24 cellular contexts compared by ENCODE assay signal in the genomic region with DNA sequence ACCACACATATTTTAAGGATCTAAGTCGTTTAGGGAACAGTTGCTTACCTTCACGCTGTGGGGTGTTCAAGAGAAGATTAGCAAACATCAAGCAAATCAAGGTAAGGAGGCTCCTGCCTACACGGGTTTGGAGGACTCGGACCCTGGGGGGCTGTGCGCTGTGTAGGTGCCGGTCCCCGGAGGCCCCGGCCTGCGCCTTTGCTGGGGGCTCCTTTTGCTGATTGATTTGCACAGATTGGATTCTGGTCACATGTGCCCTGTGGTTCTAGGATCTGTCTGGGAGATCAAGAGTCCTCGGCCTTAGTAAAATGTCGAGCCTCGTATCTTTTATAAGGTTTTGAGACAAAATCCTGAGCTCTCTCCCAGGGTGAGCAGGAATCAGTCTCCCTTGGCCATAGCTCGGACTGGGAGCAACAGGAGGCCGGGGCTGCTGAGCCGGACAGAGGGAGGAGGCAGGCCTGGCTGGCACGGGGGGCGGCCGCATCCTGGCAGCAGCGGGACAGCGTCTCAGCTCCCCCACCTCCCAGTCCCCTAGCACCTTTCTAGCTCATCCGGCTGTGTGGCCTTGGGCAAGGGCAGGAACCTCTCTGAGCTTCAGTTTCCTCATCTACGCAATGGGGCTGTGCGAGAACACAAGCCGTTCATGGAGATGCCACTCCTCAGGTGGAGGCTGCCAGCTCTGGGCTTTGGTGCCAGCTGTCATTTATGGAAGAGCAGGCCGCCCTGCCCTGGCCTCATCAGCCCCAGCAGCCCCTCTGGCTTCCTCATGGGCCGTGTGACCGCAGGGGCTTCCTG.
DNase-seq lines count a peak whose midpoint lies in the region; ATAC-seq, FAIRE-seq and TF ChIP-seq lines count a peak whose summit lies in the region.
"Had no signal": no experiment of that assay in that cellular context is flagged by ENCODE, and none has a peak within 500 bp of the region (broad histone marks: within the 10 kb centered on the region; RNA-seq: fewer than 3 reads in every experiment).

No MANE protein-coding gene starts in this region.

- H3K79me1 ChIP-seq in H1 (ENCODE audit: low read depth, low read length) = no peaks in the 10 kb centered on the region

- BruUV-seq in A673 (replicated peaks; lab: Mats Ljungman, UMichigan) = no TSS peak

- 0 out of 2 replicates have a peak overlapping the region, but pooled peaks have one; percentile 3 for H2BK12ac ChIP-seq in H1 (ENCODE audit: low read depth, low read length)

- 91% methylated on average over 21 of the region's 27 CpGs; no CpG with 5 or more reads in 1 of the 2 experiments for WGBS in H1 (ENCODE audit: extremely low coverage in 1 of 2, insufficient coverage in 1 of 2, insufficient read length in 1 of 2, insufficient replicate concordance in 2 of 2, low coverage in 1 of 2, low lambda C conversion rate in 2 of 2, missing lambda C conversion rate in 1 of 2), 2 experiments
- 85 to 87% methylated on average over 21 to 23 of the region's 27 CpGs for whole genome bisulfite sequencing in tibial nerve, 2 donors

- no peak overlapping the region for H3K27ac ChIP-seq in H1 (ENCODE audit: low read depth, low read length)
- H3K27ac ChIP-seq in neural progenitor cell = no peak overlapping the region
- H3K27ac ChIP-seq in tibial nerve = peak overlapping the region in 3 of 4 donors; percentile 30 to 82 (median 82)
- H3K27ac ChIP-seq in A673 (ENCODE audit: low read depth, low read length, poor library complexity, severe bottlenecking) = no peak overlapping the region
- H3K27ac ChIP-seq: HL-60, SJCRH30 had no signal

- no peaks in the 10 kb centered on the region for H3K27me3 ChIP-seq in H1 (replicated peaks in 1 of 4; ENCODE audit: control insufficient read depth in 3 of 4, extremely low read depth in 1 of 4, insufficient read depth in 3 of 4, low read length in 3 of 4)
- H3K27me3 ChIP-seq in neural progenitor cell = no peaks in the 10 kb centered on the region
- H3K27me3 ChIP-seq in tibial nerve = no peaks in the 10 kb centered on the region
- H3K27me3 ChIP-seq in A673 (replicated peaks; ENCODE audit: insufficient read depth, low read depth, low read length, poor library complexity) = no peaks in the 10 kb centered on the region
- H3K27me3 ChIP-seq: SJCRH30 had no signal

- H3K23me2 ChIP-seq in H1 (ENCODE audit: low read depth, low read length) = no peaks in the 10 kb centered on the region

- CTCF ChIA-PET in H1 (lab: Charles Lee; ENCODE audit: partially characterized antibody) = interaction anchor here (0.8 to 13.3 kb wide), 18 partner anchors 6 to 227 kb away, joined by 3 to 188 read pairs (median 12); no protein-coding TSS in a partner anchor
- CTCF ChIA-PET in A673 (lab: Charles Lee) = no interaction called here

- no peaks in the 10 kb centered on the region for H3K9me3 Mint-ChIP-seq in activated T-helper 2 cell treated with anti-CD3 and anti-CD28 coated beads, Interferon-gamma antibody, Interleukin-2, Interleukin-4, amounts not matched to agents 10 μg/mL and 5 μg/mL and 100 μg/mL, durations not matched to agents 14 hours and 24 hours and 36 hours
- H3K9me3 Mint-ChIP-seq in neural progenitor cell = no peaks in the 10 kb centered on the region
- no peaks in the 10 kb centered on the region for H3K9me3 Mint-ChIP-seq in stimulated activated naive B cell treated with anti-CD40 and anti-IgM and Interleukin-4, amounts not matched to agents 10 μg/mL and 1 μg/mL and 100 μg/mL, for 72 hours
- H3K9me3 Mint-ChIP-seq: CD4-positive, CD25-positive, alpha-beta regulatory T cell; H9 had no signal

- H3K4me1 ChIP-seq in H1 (replicated peaks in 1 of 4; ENCODE audit: control insufficient read depth in 3 of 4, insufficient read depth in 4 of 4, low read length in 3 of 4) = peaks cover 0 to 20% (median 10%) of the 10 kb centered on the region in 4 experiments
- H3K4me1 ChIP-seq in neural progenitor cell = peaks cover 17% of the 10 kb centered on the region
- H3K4me1 ChIP-seq in tibial nerve = peaks cover 0 to 43% (median 5%) of the 10 kb centered on the region in 4 donors
- no peaks in the 10 kb centered on the region for H3K4me1 ChIP-seq in A673 (ENCODE audit: insufficient read depth, low read length, poor library complexity, severe bottlenecking)
- H3K4me1 ChIP-seq: SJCRH30 had no signal

- H3K4me1 Mint-ChIP-seq in activated T-helper 2 cell treated with anti-CD3 and anti-CD28 coated beads, Interferon-gamma antibody, Interleukin-2, Interleukin-4, amounts not matched to agents 10 μg/mL and 5 μg/mL and 100 μg/mL, durations not matched to agents 14 hours and 24 hours and 36 hours (ENCODE audit: low read depth) = peaks cover 4% of the 10 kb centered on the region
- H3K4me1 Mint-ChIP-seq in neural progenitor cell = peaks cover 33% of the 10 kb centered on the region
- peaks cover 29 to 47% of the 10 kb centered on the region in 2 donors for H3K4me1 Mint-ChIP-seq in stimulated activated naive B cell treated with anti-CD40 and anti-IgM and Interleukin-4, amounts not matched to agents 10 μg/mL and 1 μg/mL and 100 μg/mL, for 72 hours

- no peak overlapping the region for H3K23ac ChIP-seq in H1 (ENCODE audit: insufficient read length)

- H3K9ac ChIP-seq in H1 (replicated peaks in 1 of 4; ENCODE audit: extremely low read depth in 1 of 4, low read depth in 3 of 4, low read length in 3 of 4) (no peak overlapping the region), neural progenitor cell (no peak overlapping the region)

- no peak overlapping the region for H2AFZ ChIP-seq in H1 (ENCODE audit: low read length)
- H2AFZ ChIP-seq in neural progenitor cell (replicated peaks) = no peak overlapping the region

- no peak overlapping the region for H4K5ac ChIP-seq in H1 (ENCODE audit: insufficient read length, low read depth, low read length)

- no peak for ATAC-seq in stimulated activated naive B cell treated with anti-CD40 and anti-IgM and Interleukin-4, amounts not matched to agents 10 μg/mL and 1 μg/mL and 100 μg/mL, for 72 hours (replicated peaks)
- ATAC-seq: Panc1 had no signal

- H4K91ac ChIP-seq in H1 (replicated peaks; ENCODE audit: insufficient read length, low read length) = no peak overlapping the region

- H4K8ac ChIP-seq in H1 (ENCODE audit: extremely low read depth, insufficient read depth, low read length) = no peak overlapping the region

- no peaks in the 10 kb centered on the region for H3K36me3 Mint-ChIP-seq in activated T-helper 2 cell treated with anti-CD3 and anti-CD28 coated beads, Interferon-gamma antibody, Interleukin-2, Interleukin-4, amounts not matched to agents 10 μg/mL and 5 μg/mL and 100 μg/mL, durations not matched to agents 14 hours and 24 hours and 36 hours (ENCODE audit: low read depth)
- H3K36me3 Mint-ChIP-seq in neural progenitor cell = no peaks in the 10 kb centered on the region
- H3K36me3 Mint-ChIP-seq in stimulated activated naive B cell treated with anti-CD40 and anti-IgM and Interleukin-4, amounts not matched to agents 10 μg/mL and 1 μg/mL and 100 μg/mL, for 72 hours = peaks cover 6 to 8% of the 10 kb centered on the region in 2 donors
- H3K36me3 Mint-ChIP-seq: CD4-positive, CD25-positive, alpha-beta regulatory T cell had no signal

- H3K4me3 ChIP-seq in H1 (ENCODE audit: extremely low read depth in 1 of 4, insufficient read depth in 2 of 4, low read depth in 3 of 4, low read length in 4 of 4) = no peak overlapping the region
- H3K4me3 ChIP-seq in neural progenitor cell = no peak overlapping the region
- H3K4me3 ChIP-seq in tibial nerve = no peak overlapping the region
- H3K4me3 ChIP-seq in A673 (ENCODE audit: low read depth, low read length, poor library complexity, severe bottlenecking) = no peak overlapping the region
- H3K4me3 ChIP-seq: SJCRH30 had no signal

- TF ChIP-seq CTCF in H1 (IDR thresholded peaks at IDR 0.05; ENCODE audit: control extremely low read depth in 1 of 3, insufficient read depth in 1 of 3, low read depth in 1 of 3, low read length in 3 of 3) (no peak), neural progenitor cell (IDR thresholded peaks at IDR 0.05) (no peak), tibial nerve (IDR thresholded peaks at IDR 0.05) (no peak), A673 (conservative IDR thresholded peaks at IDR 0.05; ENCODE audit: low read depth, low read length) (no peak)

- FAIRE-seq in H1 (lab: Jason Lieb, UNC) = no peak

- intact Hi-C loops in activated T-helper 2 cell treated with anti-CD3 and anti-CD28 coated beads, Interferon-gamma antibody, Interleukin-2, Interleukin-4, amounts not matched to agents 10 μg/mL and 5 μg/mL and 100 μg/mL, durations not matched to agents 14 hours and 24 hours and 36 hours (cut with micrococcal nuclease) = no loop called here
- intact Hi-C loops in A673 (cut with micrococcal nuclease; ENCODE audit: unreplicated experiment) = loop anchor here (10.0 kb wide), 1 partner anchor 591 kb away; no protein-coding TSS in a partner anchor

- no peak overlapping the region for H2BK120ac ChIP-seq in H1 (replicated peaks; ENCODE audit: low read depth, low read length)

- H2BK5ac ChIP-seq in H1 (ENCODE audit: low read depth, low read length) = no peak overlapping the region

- no peak overlapping the region for H3K14ac ChIP-seq in H1 (ENCODE audit: insufficient read length)

- H3K27me3 Mint-ChIP-seq in activated T-helper 2 cell treated with anti-CD3 and anti-CD28 coated beads, Interferon-gamma antibody, Interleukin-2, Interleukin-4, amounts not matched to agents 10 μg/mL and 5 μg/mL and 100 μg/mL, durations not matched to agents 14 hours and 24 hours and 36 hours (ENCODE audit: low read depth) = no peaks in the 10 kb centered on the region
- peaks cover 2% of the 10 kb centered on the region for H3K27me3 Mint-ChIP-seq in neural progenitor cell (ENCODE audit: insufficient read depth, low read depth)
- H3K27me3 Mint-ChIP-seq in stimulated activated naive B cell treated with anti-CD40 and anti-IgM and Interleukin-4, amounts not matched to agents 10 μg/mL and 1 μg/mL and 100 μg/mL, for 72 hours = no peaks in the 10 kb centered on the region
- H3K27me3 Mint-ChIP-seq: B cell; CD4-positive, CD25-positive, alpha-beta regulatory T cell had no signal

- H3F3A ChIP-seq in neural progenitor cell (ENCODE audit: low read depth) = no peaks in the 10 kb centered on the region

- no peaks in the 10 kb centered on the region for H3K36me3 ChIP-seq in H1 (ENCODE audit: control insufficient read depth in 2 of 4, insufficient read depth in 4 of 4, low read length in 3 of 4)
- no peaks in the 10 kb centered on the region for H3K36me3 ChIP-seq in neural progenitor cell
- H3K36me3 ChIP-seq in tibial nerve = peaks cover 0 to 44% (median 0%) of the 10 kb centered on the region in 3 donors
- no peaks in the 10 kb centered on the region for H3K36me3 ChIP-seq in A673 (ENCODE audit: insufficient read depth, low read length, poor library complexity, severe bottlenecking)
- H3K36me3 ChIP-seq: SJCRH30 had no signal

- no peak overlapping the region for H2BK20ac ChIP-seq in H1 (ENCODE audit: low read length)

- H3K79me2 ChIP-seq in H1 (ENCODE audit: control insufficient read depth in 1 of 2, insufficient read depth in 2 of 2, low read length in 2 of 2) (no peaks in the 10 kb centered on the region), neural progenitor cell (ENCODE audit: low read depth) (no peaks in the 10 kb centered on the region)

- DNase-seq in activated T-helper 2 cell treated with anti-CD3 and anti-CD28 coated beads, Interferon-gamma antibody, Interleukin-2, Interleukin-4, amounts not matched to agents 10 μg/mL and 5 μg/mL and 100 μg/mL, durations not matched to agents 14 hours and 24 hours and 36 hours (ENCODE audit: low spot score) = peak; percentile 4
- peak in 1 of 2 experiments; percentile 40 for DNase-seq in H1 (ENCODE audit: low read depth in 1 of 2, low spot score in 2 of 2)
- no peak for DNase-seq in neural progenitor cell (ENCODE audit: low spot score)
- no peak for DNase-seq in tibial nerve (ENCODE audit: low spot score in 2 of 2)
- no peak for DNase-seq in NCI-H2081 (lab: John Stamatoyannopoulos, UW)
- DNase-seq in A673 (ENCODE audit: low spot score) = no peak
- DNase-seq in T-helper 2 cell = no peak
- no peak for DNase-seq in stimulated activated naive B cell treated with anti-CD40 and anti-IgM and Interleukin-4, amounts not matched to agents 10 μg/mL and 1 μg/mL and 100 μg/mL, for 72 hours
- DNase-seq: CD4-positive, CD25-positive, alpha-beta regulatory T cell; COR-L47; DMS153; GDM1; H9; IMR-90; NCI-H1048; NCI-H1436; NCI-H2029 treated with DMSO at 0.1 percent for 48 hours; NCI-H2171 treated with DMSO at 0.1 percent for 48 hours; NCI-H446 treated with DMSO at 0.1 percent for 48 hours; NCI-H69; SJCRH30 had no signal

- TF ChIP-seq POLR2A in H1 (IDR thresholded peaks at IDR 0.05; ENCODE audit: control extremely low read depth in 1 of 2, low read depth in 2 of 2, low read length in 2 of 2) (no peak), tibial nerve (IDR thresholded peaks at IDR 0.05) (no peak)

- no peaks in the 10 kb centered on the region for H3K9me3 ChIP-seq in H1 (ENCODE audit: insufficient read depth in 2 of 2, low read depth in 1 of 2, low read length in 1 of 2)
- no peaks in the 10 kb centered on the region for H3K9me3 ChIP-seq in neural progenitor cell (ENCODE audit: low read depth)
- no peaks in the 10 kb centered on the region for H3K9me3 ChIP-seq in tibial nerve
- no peaks in the 10 kb centered on the region for H3K9me3 ChIP-seq in A673 (ENCODE audit: low read depth, low read length, poor library complexity, severe bottlenecking)
- H3K9me3 ChIP-seq: SJCRH30 had no signal

- H3K27ac Mint-ChIP-seq in activated T-helper 2 cell treated with anti-CD3 and anti-CD28 coated beads, Interferon-gamma antibody, Interleukin-2, Interleukin-4, amounts not matched to agents 10 μg/mL and 5 μg/mL and 100 μg/mL, durations not matched to agents 14 hours and 24 hours and 36 hours = no peak overlapping the region
- H3K27ac Mint-ChIP-seq in neural progenitor cell = peak overlapping the region; percentile 42
- no peak overlapping the region for H3K27ac Mint-ChIP-seq in stimulated activated naive B cell treated with anti-CD40 and anti-IgM and Interleukin-4, amounts not matched to agents 10 μg/mL and 1 μg/mL and 100 μg/mL, for 72 hours
- H3K27ac Mint-ChIP-seq: B cell, H9 had no signal

- POLR2A ChIA-PET in H1 (lab: Charles Lee; ENCODE audit: partially characterized antibody) = interaction anchor here (3.6 kb wide), 1 partner anchor 17 kb away, joined by 14 read pairs; no protein-coding TSS in a partner anchor
- POLR2A ChIA-PET in A673 (lab: Charles Lee; ENCODE audit: low non-redundant PET) = no interaction called here

- H3K4me3 Mint-ChIP-seq in activated T-helper 2 cell treated with anti-CD3 and anti-CD28 coated beads, Interferon-gamma antibody, Interleukin-2, Interleukin-4, amounts not matched to agents 10 μg/mL and 5 μg/mL and 100 μg/mL, durations not matched to agents 14 hours and 24 hours and 36 hours (ENCODE audit: low read depth) = no peak overlapping the region
- H3K4me3 Mint-ChIP-seq in neural progenitor cell = no peak overlapping the region
- H3K4me3 Mint-ChIP-seq in stimulated activated naive B cell treated with anti-CD40 and anti-IgM and Interleukin-4, amounts not matched to agents 10 μg/mL and 1 μg/mL and 100 μg/mL, for 72 hours = no peak overlapping the region
- H3K4me3 Mint-ChIP-seq: B cell; CD4-positive, CD25-positive, alpha-beta regulatory T cell; H9 had no signal

- no peak overlapping the region for H3K4ac ChIP-seq in H1 (replicated peaks; ENCODE audit: insufficient read length, low read depth, low read length)

- H3K56ac ChIP-seq in H1 (replicated peaks; ENCODE audit: insufficient read length, low read depth, low read length) = no peak overlapping the region

- H3K4me2 ChIP-seq in H1 (ENCODE audit: insufficient read depth in 1 of 2, low read depth in 2 of 2, low read length in 2 of 2) = no peak overlapping the region
- H3K4me2 ChIP-seq in neural progenitor cell = no peak overlapping the region

- H4K20me1 ChIP-seq in H1 (replicated peaks in 1 of 2; ENCODE audit: control insufficient read depth in 1 of 2, insufficient read depth in 2 of 2, low read length in 2 of 2) = no peaks in the 10 kb centered on the region
- H4K20me1 ChIP-seq in neural progenitor cell (ENCODE audit: low read depth) = no peaks in the 10 kb centered on the region

- H2AK5ac ChIP-seq in H1 (ENCODE audit: low read depth, low read length) = no peak overlapping the region

- H2BK15ac ChIP-seq in H1 (ENCODE audit: low read length) = no peak overlapping the region

- TF ChIP-seq EP300 in H1 (IDR thresholded peaks at IDR 0.05; ENCODE audit: borderline replicate concordance in 1 of 2, low read depth in 2 of 2, low read length in 2 of 2) (no peak), tibial nerve (IDR thresholded peaks at IDR 0.05) (no peak)

- 0 out of 2 replicates have a peak overlapping the region, but pooled peaks have one; percentile 28 for H3K18ac ChIP-seq in H1 (ENCODE audit: extremely low read depth, low read length)

- TF ChIP-seq RAD21 in H1 (IDR thresholded peaks at IDR 0.05 in 1 of 2, conservative IDR thresholded peaks at IDR 0.05 in 1 of 2; ENCODE audit: low read depth in 2 of 2, low read length in 2 of 2) = no peak

Comparison
In these comparisons a context has a peak if more than half of its experiments do, and no peak if none do; other contexts are left out.
1. H3K27ac ChIP-seq: peak in tibial nerve (3 of 4); none in H1 (single experiment), neural progenitor cell (single experiment) and A673 (single experiment).